In genomic region chr5:10656176-10656830, GRCh38 we compare ENCODE assay signal across 20 cellular contexts.
DNase-seq lines count a peak whose midpoint lies in the region; FAIRE-seq and TF ChIP-seq lines count a peak whose summit lies in the region.
"Had no signal": no experiment of that assay in that cellular context is flagged by ENCODE, and none has a peak within 500 bp of the region (broad histone marks: within the 10 kb centered on the region; RNA-seq: fewer than 3 reads in every experiment).

No MANE protein-coding gene starts in this region.

- H3K27ac ChIP-seq in esophagus muscularis mucosa (replicated peaks in 1 of 4) (no peak overlapping the region), testis (no peak overlapping the region)
- H3K27ac ChIP-seq: heart right ventricle had no signal

- TF ChIP-seq CTCF in LNCaP clone FGC (IDR thresholded peaks at IDR 0.05; ENCODE audit: control insufficient read depth, extremely low read depth, insufficient read depth) (no peak), epithelial cell of esophagus (IDR thresholded peaks at IDR 0.05; ENCODE audit: insufficient read depth, low read depth, low read length, missing control alignments) (no peak), esophagus muscularis mucosa (IDR thresholded peaks at IDR 0.05) (no peak), testis (IDR thresholded peaks at IDR 0.05) (no peak)

- H3K4me3 ChIP-seq in LNCaP clone FGC (ENCODE audit: low read depth, low read length), result no peak overlapping the region
- H3K4me3 ChIP-seq in epithelial cell of esophagus (ENCODE audit: low read length), result no peak overlapping the region
- no peak overlapping the region for H3K4me3 ChIP-seq in esophagus muscularis mucosa
- H3K4me3 ChIP-seq in testis, result no peak overlapping the region
- H3K4me3 ChIP-seq: heart right ventricle, mucosa of descending colon had no signal

- 86% methylated on average over 6 of the region's 12 CpGs for WGBS in esophagus muscularis mucosa
- 89% methylated on average over 5 to 12 of the region's 12 CpGs for WGBS in testis, 2 donors

- H3K36me3 ChIP-seq in esophagus muscularis mucosa (peaks cover 0 to 4% (median 0%) of the 10 kb centered on the region in 4 donors), testis (ENCODE audit: low read depth, missing control alignments) (no peaks in the 10 kb centered on the region)

- peaks cover 0 to 13% (median 7%) of the 10 kb centered on the region in 4 donors for H3K4me1 ChIP-seq in esophagus muscularis mucosa
- no peaks in the 10 kb centered on the region for H3K4me1 ChIP-seq in testis

- no peaks in the 10 kb centered on the region for H3K9me3 ChIP-seq in esophagus muscularis mucosa
- H3K9me3 ChIP-seq in testis, result no peaks in the 10 kb centered on the region
- H3K9me3 ChIP-seq: mucosa of descending colon had no signal

- intact Hi-C loops in posterior vena cava (cut with DNase I) (no loop called here), esophagus muscularis mucosa (cut with DNase I) (no loop called here), testis (cut with DNase I; ENCODE audit: low total_unique reads) (no loop called here)

- DNase-seq in GM12891 (ENCODE audit: insufficient read length, low spot score), result no peak
- peak; percentile 10 for DNase-seq in LNCaP clone FGC (ENCODE audit: low read depth)
- DNase-seq in epithelial cell of esophagus (ENCODE audit: low read depth), result peak; percentile 65
- DNase-seq in posterior vena cava (ENCODE audit: low spot score), result peak; percentile 41
- no peak for DNase-seq in NCI-H187 treated with DMSO at 0.1 percent for 48 hours (lab: John Stamatoyannopoulos, UW)
- no peak for DNase-seq in esophagus muscularis mucosa (ENCODE audit: extremely low spot score)
- no peak for DNase-seq in testis
- no peak for DNase-seq in NCI-H1105 (lab: John Stamatoyannopoulos, UW)
- DNase-seq: activated CD8-positive, alpha-beta T cell treated with anti-CD3 and anti-CD28 coated beads for 36 hours; activated naive CD4-positive, alpha-beta T cell; activated T-cell treated with anti-CD3 and anti-CD28 coated beads, Interleukin-2, amount 50 U/mL, for 1 hour; amygdala; CD4-positive, alpha-beta T cell; heart right ventricle; left ventricle myocardium superior; mucosa of descending colon; NCI-H526 treated with DMSO at 0.1 percent for 48 hours; nephron progenitor cell; substantia nigra had no signal

- no peak for TF ChIP-seq EP300 in esophagus muscularis mucosa (IDR thresholded peaks at IDR 0.05)

- H3K27me3 ChIP-seq in esophagus muscularis mucosa (peaks cover 0 to 13% (median 0%) of the 10 kb centered on the region in 4 donors), testis (no peaks in the 10 kb centered on the region)
- H3K27me3 ChIP-seq: heart right ventricle had no signal

- no peak for FAIRE-seq in GM12891 (lab: Jason Lieb, UNC)
- FAIRE-seq: G401.6 had no signal

- TF ChIP-seq POLR2A in GM12891 (IDR thresholded peaks at IDR 0.05; ENCODE audit: low read depth, low read length) (peak; percentile 31; the same call in 1 of the 2 replicates), esophagus muscularis mucosa (IDR thresholded peaks at IDR 0.05; ENCODE audit: low read depth) (no peak), testis (IDR thresholded peaks at IDR 0.05) (no peak)

TF ChIP-seq in GM12891, 5 proteins besides CTCF, POLR2A, EP300 and RAD21:
- TF ChIP-seq POU2F2 (IDR thresholded peaks at IDR 0.05; ENCODE audit: low read depth, low read length), result no peak
- TF ChIP-seq SPI1 (IDR thresholded peaks at IDR 0.05; ENCODE audit: low read depth, low read length), result no peak
- TF ChIP-seq POLR2AphosphoS5 (IDR thresholded peaks at IDR 0.05; ENCODE audit: low read depth, low read length), result peak; percentile 49; the same call in 1 of the 2 replicates
- no peak for TF ChIP-seq PAX5 (IDR thresholded peaks at IDR 0.05; ENCODE audit: insufficient read depth, low read length, severe bottlenecking)
- no peak for TF ChIP-seq TAF1 (IDR thresholded peaks at IDR 0.05; ENCODE audit: low read depth, low read length)
TF ChIP-seq in GM12891: peak in this region for 1.

Comparison
In these comparisons a context has a peak if more than half of its experiments do, and no peak if none do; other contexts are left out.
1. DNase-seq: peak in LNCaP clone FGC (single experiment), epithelial cell of esophagus (single experiment) and posterior vena cava (single experiment); none in GM12891 (single experiment), NCI-H187 treated with DMSO at 0.1 percent for 48 hours (single experiment), esophagus muscularis mucosa (single experiment), testis (single experiment) and NCI-H1105 (single experiment).